Comparison of ENCODE assay signal across 27 cellular contexts in the genomic region with DNA sequence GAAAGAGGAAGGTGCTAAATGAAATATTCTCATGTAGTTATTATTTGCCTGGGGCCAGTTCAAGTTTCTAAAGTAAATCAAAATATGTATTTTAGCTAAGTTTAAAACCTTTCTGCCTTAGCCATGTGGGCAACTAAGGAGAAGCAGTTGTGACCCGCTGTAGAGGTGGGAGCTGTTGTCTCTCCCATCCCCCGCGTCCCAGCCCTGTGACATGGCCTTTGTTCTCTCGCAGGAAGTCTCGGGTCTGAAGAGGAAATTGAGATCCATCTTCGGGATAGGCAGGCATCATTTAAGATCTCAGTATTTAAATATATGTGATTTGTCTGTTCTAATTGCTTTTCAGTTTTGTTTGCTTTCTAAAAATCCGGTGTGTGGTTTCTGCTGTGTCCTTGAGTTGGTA.
DNase-seq lines count a peak whose midpoint lies in the region; ATAC-seq and TF ChIP-seq lines count a peak whose summit lies in the region.
"Had no signal": no experiment of that assay in that cellular context is flagged by ENCODE, and none has a peak within 500 bp of the region (broad histone marks: within the 10 kb centered on the region; RNA-seq: fewer than 3 reads in every experiment).

No MANE protein-coding gene starts in this region.

- peak overlapping the region; percentile 73 for H3K27ac Mint-ChIP-seq in endothelial cell (ENCODE audit: unreplicated experiment)
- H3K27ac Mint-ChIP-seq in nephron progenitor cell = peak overlapping the region; percentile 88
- no peak overlapping the region for H3K27ac Mint-ChIP-seq in activated naive CD8-positive, alpha-beta T cell treated with anti-CD3 and anti-CD28 coated beads, Interleukin-2, amount 50 U/mL, for 24 hours
- H3K27ac Mint-ChIP-seq: activated naive CD8-positive, alpha-beta T cell; natural killer cell; T-helper 17 cell had no signal

- no peak overlapping the region for H2AFZ ChIP-seq in OCI-LY3 (ENCODE audit: low read depth, low read length)

- no peaks in the 10 kb centered on the region for H3K27me3 ChIP-seq in HUES64 (ENCODE audit: insufficient read depth, low read length)
- H3K27me3 ChIP-seq in OCI-LY3 (ENCODE audit: low read depth, low read length) = no peaks in the 10 kb centered on the region
- H3K27me3 ChIP-seq in Peyer's patch = no peaks in the 10 kb centered on the region
- H3K27me3 ChIP-seq: pancreas, suprapubic skin had no signal

- TF ChIP-seq CTCF in OCI-LY3 (IDR thresholded peaks at IDR 0.05; ENCODE audit: low read depth, low read length) (no peak), endothelial cell (IDR thresholded peaks at IDR 0.05; ENCODE audit: unreplicated experiment) (no peak), nephron progenitor cell (IDR thresholded peaks at IDR 0.05) (no peak), Peyer's patch (IDR thresholded peaks at IDR 0.05) (no peak)

- H3K4me3 ChIP-seq in HUES64 (ENCODE audit: low read length) (no peak overlapping the region), OCI-LY3 (ENCODE audit: low read length) (no peak overlapping the region), Peyer's patch (no peak overlapping the region)
- H3K4me3 ChIP-seq: lower lobe of right lung, mucosa of descending colon, pancreas, skin epidermis, suprapubic skin had no signal

- 54% methylated on average over 7 of the region's 7 CpGs for WGBS in HUES64

- H3K9ac ChIP-seq in HUES64 (ENCODE audit: low read depth, low read length) (no peak overlapping the region; the same call in 1 of the 2 replicates), OCI-LY3 (ENCODE audit: low read length) (no peak overlapping the region)

- H3K27me3 Mint-ChIP-seq in endothelial cell (ENCODE audit: unreplicated experiment) (peaks cover 12% of the 10 kb centered on the region), nephron progenitor cell (ENCODE audit: low read depth, poor library complexity) (peaks cover under 1% of the 10 kb centered on the region)
- peaks cover 4% of the 10 kb centered on the region for H3K27me3 Mint-ChIP-seq in activated naive CD8-positive, alpha-beta T cell treated with anti-CD3 and anti-CD28 coated beads, Interleukin-2, amount 50 U/mL, for 24 hours

- ATAC-seq in activated naive CD8-positive, alpha-beta T cell treated with anti-CD3 and anti-CD28 coated beads, Interleukin-2, amount 50 U/mL, for 24 hours = no peak
- ATAC-seq: mucosa of descending colon, natural killer cell, Panc1, pancreas, T-helper 17 cell had no signal

- H3K36me3 Mint-ChIP-seq in endothelial cell (ENCODE audit: low read depth, unreplicated experiment) (peaks cover 7% of the 10 kb centered on the region), nephron progenitor cell (ENCODE audit: low read depth) (peaks cover 5% of the 10 kb centered on the region)
- H3K36me3 Mint-ChIP-seq in activated naive CD8-positive, alpha-beta T cell treated with anti-CD3 and anti-CD28 coated beads, Interleukin-2, amount 50 U/mL, for 24 hours (ENCODE audit: low read depth) = no peaks in the 10 kb centered on the region
- H3K36me3 Mint-ChIP-seq: activated naive CD8-positive, alpha-beta T cell; natural killer cell had no signal

- H3K9me3 Mint-ChIP-seq in endothelial cell (ENCODE audit: unreplicated experiment) (no peaks in the 10 kb centered on the region), nephron progenitor cell (no peaks in the 10 kb centered on the region)
- H3K9me3 Mint-ChIP-seq in activated naive CD8-positive, alpha-beta T cell treated with anti-CD3 and anti-CD28 coated beads, Interleukin-2, amount 50 U/mL, for 24 hours = no peaks in the 10 kb centered on the region
- H3K9me3 Mint-ChIP-seq: natural killer cell had no signal

- no peak for TF ChIP-seq POLR2A in Peyer's patch (IDR thresholded peaks at IDR 0.05)

- H3K4me1 Mint-ChIP-seq in endothelial cell (ENCODE audit: unreplicated experiment) = peaks cover 58% of the 10 kb centered on the region
- H3K4me1 Mint-ChIP-seq in nephron progenitor cell = peaks cover 54% of the 10 kb centered on the region
- peaks cover 8% of the 10 kb centered on the region for H3K4me1 Mint-ChIP-seq in activated naive CD8-positive, alpha-beta T cell treated with anti-CD3 and anti-CD28 coated beads, Interleukin-2, amount 50 U/mL, for 24 hours

- no peaks in the 10 kb centered on the region for H3K79me2 ChIP-seq in OCI-LY3 (ENCODE audit: low read length)

- peak overlapping the region; percentile 52 for H3K4me2 ChIP-seq in OCI-LY3 (ENCODE audit: low read length)

- DNase-seq in endothelial cell (ENCODE audit: low spot score) (peak; percentile 39), nephron progenitor cell (peak; percentile 29), Peyer's patch (no peak)
- DNase-seq in activated naive CD8-positive, alpha-beta T cell treated with anti-CD3 and anti-CD28 coated beads, Interleukin-2, amount 50 U/mL, for 24 hours = no peak
- no peak for DNase-seq in stimulated activated CD4-positive, alpha-beta T cell treated with anti-CD3 and anti-CD28 coated beads, Interleukin-2, amount 100 ng/mL, for 24 hours
- DNase-seq in stimulated activated CD4-positive, alpha-beta T cell treated with anti-CD3 and anti-CD28 coated beads, Interleukin-2, amount 100 ng/mL, for 48 hours = no peak
- DNase-seq: activated CD4-positive, alpha-beta T cell treated with anti-CD3 and anti-CD28 coated beads for 48 hours; anterior cingulate cortex; DMS79; GDM1; lower lobe of right lung; mucosa of descending colon; natural killer cell; NCI-H187 treated with DMSO at 0.1 percent for 48 hours; NCI-H526; pancreas; SHP77; stimulated activated naive CD4-positive, alpha-beta T cell treated with Interleukin-2 at 50 U/mL for 16 hours; T-helper 17 cell had no signal

- no peaks in the 10 kb centered on the region for H4K20me1 ChIP-seq in OCI-LY3 (ENCODE audit: insufficient read depth, low read length)

- H3K27ac ChIP-seq in HUES64 (ENCODE audit: low read depth, low read length) (0 out of 2 replicates have a peak overlapping the region, but pooled peaks have one; percentile 5), OCI-LY3 (ENCODE audit: low read length) (no peak overlapping the region), Peyer's patch (no peak overlapping the region)
- H3K27ac ChIP-seq: C4-2B, lower lobe of right lung, pancreas, skin epidermis, suprapubic skin, VCaP had no signal

- H3K4me3 Mint-ChIP-seq in endothelial cell (ENCODE audit: unreplicated experiment) (peak overlapping the region; percentile 19), nephron progenitor cell (peak overlapping the region; percentile 9)
- H3K4me3 Mint-ChIP-seq in activated naive CD8-positive, alpha-beta T cell treated with anti-CD3 and anti-CD28 coated beads, Interleukin-2, amount 50 U/mL, for 24 hours = no peak overlapping the region
- H3K4me3 Mint-ChIP-seq: activated naive CD8-positive, alpha-beta T cell; natural killer cell; T-helper 17 cell had no signal

- H3K36me3 ChIP-seq in HUES64 (ENCODE audit: insufficient read depth, low read length) (no peaks in the 10 kb centered on the region), OCI-LY3 (replicated peaks; ENCODE audit: low read depth, low read length) (no peaks in the 10 kb centered on the region), Peyer's patch (no peaks in the 10 kb centered on the region)
- H3K36me3 ChIP-seq: lower lobe of right lung, pancreas, suprapubic skin had no signal

- H3K4me1 ChIP-seq in HUES64 (ENCODE audit: insufficient read depth, low read length) (peaks cover 13% of the 10 kb centered on the region), OCI-LY3 (ENCODE audit: low read length) (peaks cover 10% of the 10 kb centered on the region), Peyer's patch (no peaks in the 10 kb centered on the region)
- H3K4me1 ChIP-seq: lower lobe of right lung had no signal

- H3K9me3 ChIP-seq in HUES64 (ENCODE audit: insufficient read depth, low read depth, low read length) = no peaks in the 10 kb centered on the region
- H3K9me3 ChIP-seq in OCI-LY3 (ENCODE audit: insufficient read depth, low read length) = no peaks in the 10 kb centered on the region
- H3K9me3 ChIP-seq in Peyer's patch = no peaks in the 10 kb centered on the region
- H3K9me3 ChIP-seq: lower lobe of right lung, mucosa of descending colon, pancreas, suprapubic skin had no signal

Comparison
In these comparisons a context has a peak if more than half of its experiments do, and no peak if none do; other contexts are left out.
1. DNase-seq: peak in endothelial cell (single experiment) and nephron progenitor cell (single experiment); none in Peyer's patch (0 of 3), activated naive CD8-positive, alpha-beta T cell treated with anti-CD3 and anti-CD28 coated beads, Interleukin-2, amount 50 U/mL, for 24 hours (single experiment), stimulated activated CD4-positive, alpha-beta T cell treated with anti-CD3 and anti-CD28 coated beads, Interleukin-2, amount 100 ng/mL, for 24 hours (0 of 2) and stimulated activated CD4-positive, alpha-beta T cell treated with anti-CD3 and anti-CD28 coated beads, Interleukin-2, amount 100 ng/mL, for 48 hours (0 of 2).